ENCODE assay signal across 1 cellular context in the genomic region with DNA sequence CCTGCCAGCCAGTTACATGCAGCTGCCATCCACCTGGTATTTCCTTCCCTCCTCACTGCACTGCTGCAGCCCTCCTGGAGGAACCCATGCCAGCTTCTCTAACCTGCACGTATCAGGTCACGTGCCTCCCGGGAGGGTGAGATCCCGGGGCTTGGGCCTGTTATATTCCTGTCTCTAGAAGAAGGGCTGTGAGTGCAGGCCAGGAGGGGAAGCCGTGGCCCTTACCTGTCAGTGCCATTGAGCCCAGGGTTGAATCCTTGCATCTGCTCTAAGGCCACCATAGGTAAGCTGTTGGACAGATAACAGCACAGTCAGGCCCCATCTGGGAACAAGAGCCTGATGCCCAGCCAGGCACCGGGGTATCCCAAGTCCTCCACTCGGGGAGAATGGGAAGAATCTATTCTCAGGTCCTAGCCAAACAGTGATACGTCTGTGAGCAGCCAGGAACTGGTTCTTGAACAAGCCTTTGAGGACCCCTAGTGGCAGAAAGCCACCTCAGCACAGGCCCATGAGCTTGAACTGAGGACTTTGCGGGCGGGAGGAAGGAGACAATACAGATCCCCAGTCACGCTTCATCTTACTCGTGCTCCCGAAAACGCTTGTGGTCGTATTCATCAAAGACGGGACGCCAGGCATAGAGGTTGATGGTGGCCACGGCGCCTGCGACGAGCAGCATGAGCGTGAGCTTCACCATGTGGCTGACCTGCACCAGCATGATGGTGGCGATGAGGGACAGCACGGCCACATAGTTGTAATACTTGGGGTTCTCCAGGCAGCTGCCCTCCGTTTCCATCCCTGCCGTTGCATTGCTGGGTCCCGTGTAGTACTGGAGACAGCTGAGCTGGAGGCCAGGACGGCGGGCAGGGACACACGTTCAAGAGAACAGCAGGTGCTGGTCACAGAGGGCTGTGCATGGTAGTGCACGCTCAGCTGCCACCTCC.
TF ChIP-seq lines count a peak whose summit lies in the region.

No MANE protein-coding gene starts in this region.

TF ChIP-seq in HepG2, 621 proteins besides CTCF, POLR2A, EP300 and RAD21 (continued from another document and continues in another):
- TF ChIP-seq, protein P1, sequence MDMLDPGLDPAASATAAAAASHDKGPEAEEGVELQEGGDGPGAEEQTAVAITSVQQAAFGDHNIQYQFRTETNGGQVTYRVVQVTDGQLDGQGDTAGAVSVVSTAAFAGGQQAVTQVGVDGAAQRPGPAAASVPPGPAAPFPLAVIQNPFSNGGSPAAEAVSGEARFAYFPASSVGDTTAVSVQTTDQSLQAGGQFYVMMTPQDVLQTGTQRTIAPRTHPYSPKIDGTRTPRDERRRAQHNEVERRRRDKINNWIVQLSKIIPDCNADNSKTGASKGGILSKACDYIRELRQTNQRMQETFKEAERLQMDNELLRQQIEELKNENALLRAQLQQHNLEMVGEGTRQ (IDR thresholded peaks at IDR 0.05; ENCODE audit: low read depth, low read length) = no peak
- TF ChIP-seq, protein P1 (CRISPR knock-in tag; IDR thresholded peaks at IDR 0.05; ENCODE audit: borderline replicate concordance) = no peak
- TF ChIP-seq NFIC (IDR thresholded peaks at IDR 0.05; ENCODE audit: low read length) (no peak), SMAD3 (CRISPR knock-in tag; IDR thresholded peaks at IDR 0.05) (peak; percentile 71; the same call in 1 of the 2 replicates), MAF1 (CRISPR knock-in tag; IDR thresholded peaks at IDR 0.05; ENCODE audit: borderline replicate concordance) (no peak), GFI1 (CRISPR knock-in tag; IDR thresholded peaks at IDR 0.05; ENCODE audit: borderline replicate concordance) (no peak), SMARCE1 (IDR thresholded peaks at IDR 0.05; ENCODE audit: borderline replicate concordance) (no peak), MAFG (CRISPR knock-in tag; IDR thresholded peaks at IDR 0.05) (no peak), ZZZ3 (CRISPR knock-in tag; IDR thresholded peaks at IDR 0.05; ENCODE audit: borderline replicate concordance) (no peak), ZNF816 (CRISPR knock-in tag; IDR thresholded peaks at IDR 0.05; ENCODE audit: borderline replicate concordance) (no peak), ZNF672 (CRISPR knock-in tag; IDR thresholded peaks at IDR 0.05) (no peak), PHF8 (CRISPR knock-in tag; IDR thresholded peaks at IDR 0.05) (no peak; the same call in 1 of the 2 replicates), MEIS2 (CRISPR knock-in tag; IDR thresholded peaks at IDR 0.05) (0 out of 2 replicates have a peak, but pooled peaks have one; percentile 12), HNRNPUL1 (IDR thresholded peaks at IDR 0.05; ENCODE audit: low read depth, low read length) (no peak), HNF4A (CRISPR knock-in tag; IDR thresholded peaks at IDR 0.05) (no peak), KDM3A (CRISPR knock-in tag; IDR thresholded peaks at IDR 0.05; ENCODE audit: low read depth) (peak; percentile 63; the same call in 1 of the 2 replicates), HOXA5 (CRISPR knock-in tag; IDR thresholded peaks at IDR 0.05) (no peak), ZNF232 (CRISPR knock-in tag; IDR thresholded peaks at IDR 0.05; ENCODE audit: borderline replicate concordance) (no peak; the same call in 1 of the 2 replicates), ATM (IDR thresholded peaks at IDR 0.05; ENCODE audit: borderline replicate concordance) (no peak), RBAK (CRISPR knock-in tag; IDR thresholded peaks at IDR 0.05) (no peak), ISL2 (CRISPR knock-in tag; IDR thresholded peaks at IDR 0.05) (no peak), RBM39 (IDR thresholded peaks at IDR 0.05; ENCODE audit: low read depth, low read length, poor library complexity, severe bottlenecking) (no peak), U2AF2 (IDR thresholded peaks at IDR 0.05; ENCODE audit: low read depth, low read length) (no peak), ZNF543 (CRISPR knock-in tag; IDR thresholded peaks at IDR 0.05) (no peak), ZNF569 (CRISPR knock-in tag; IDR thresholded peaks at IDR 0.05; ENCODE audit: borderline replicate concordance) (no peak), DNMT1 (CRISPR knock-in tag; IDR thresholded peaks at IDR 0.05) (peak; percentile 51; the same call in 1 of the 2 replicates), ZNF577 (CRISPR knock-in tag; IDR thresholded peaks at IDR 0.05; ENCODE audit: borderline replicate concordance, low read depth) (no peak), MYNN (CRISPR knock-in tag; IDR thresholded peaks at IDR 0.05; ENCODE audit: low read depth) (no peak)
- TF ChIP-seq, protein P2, sequence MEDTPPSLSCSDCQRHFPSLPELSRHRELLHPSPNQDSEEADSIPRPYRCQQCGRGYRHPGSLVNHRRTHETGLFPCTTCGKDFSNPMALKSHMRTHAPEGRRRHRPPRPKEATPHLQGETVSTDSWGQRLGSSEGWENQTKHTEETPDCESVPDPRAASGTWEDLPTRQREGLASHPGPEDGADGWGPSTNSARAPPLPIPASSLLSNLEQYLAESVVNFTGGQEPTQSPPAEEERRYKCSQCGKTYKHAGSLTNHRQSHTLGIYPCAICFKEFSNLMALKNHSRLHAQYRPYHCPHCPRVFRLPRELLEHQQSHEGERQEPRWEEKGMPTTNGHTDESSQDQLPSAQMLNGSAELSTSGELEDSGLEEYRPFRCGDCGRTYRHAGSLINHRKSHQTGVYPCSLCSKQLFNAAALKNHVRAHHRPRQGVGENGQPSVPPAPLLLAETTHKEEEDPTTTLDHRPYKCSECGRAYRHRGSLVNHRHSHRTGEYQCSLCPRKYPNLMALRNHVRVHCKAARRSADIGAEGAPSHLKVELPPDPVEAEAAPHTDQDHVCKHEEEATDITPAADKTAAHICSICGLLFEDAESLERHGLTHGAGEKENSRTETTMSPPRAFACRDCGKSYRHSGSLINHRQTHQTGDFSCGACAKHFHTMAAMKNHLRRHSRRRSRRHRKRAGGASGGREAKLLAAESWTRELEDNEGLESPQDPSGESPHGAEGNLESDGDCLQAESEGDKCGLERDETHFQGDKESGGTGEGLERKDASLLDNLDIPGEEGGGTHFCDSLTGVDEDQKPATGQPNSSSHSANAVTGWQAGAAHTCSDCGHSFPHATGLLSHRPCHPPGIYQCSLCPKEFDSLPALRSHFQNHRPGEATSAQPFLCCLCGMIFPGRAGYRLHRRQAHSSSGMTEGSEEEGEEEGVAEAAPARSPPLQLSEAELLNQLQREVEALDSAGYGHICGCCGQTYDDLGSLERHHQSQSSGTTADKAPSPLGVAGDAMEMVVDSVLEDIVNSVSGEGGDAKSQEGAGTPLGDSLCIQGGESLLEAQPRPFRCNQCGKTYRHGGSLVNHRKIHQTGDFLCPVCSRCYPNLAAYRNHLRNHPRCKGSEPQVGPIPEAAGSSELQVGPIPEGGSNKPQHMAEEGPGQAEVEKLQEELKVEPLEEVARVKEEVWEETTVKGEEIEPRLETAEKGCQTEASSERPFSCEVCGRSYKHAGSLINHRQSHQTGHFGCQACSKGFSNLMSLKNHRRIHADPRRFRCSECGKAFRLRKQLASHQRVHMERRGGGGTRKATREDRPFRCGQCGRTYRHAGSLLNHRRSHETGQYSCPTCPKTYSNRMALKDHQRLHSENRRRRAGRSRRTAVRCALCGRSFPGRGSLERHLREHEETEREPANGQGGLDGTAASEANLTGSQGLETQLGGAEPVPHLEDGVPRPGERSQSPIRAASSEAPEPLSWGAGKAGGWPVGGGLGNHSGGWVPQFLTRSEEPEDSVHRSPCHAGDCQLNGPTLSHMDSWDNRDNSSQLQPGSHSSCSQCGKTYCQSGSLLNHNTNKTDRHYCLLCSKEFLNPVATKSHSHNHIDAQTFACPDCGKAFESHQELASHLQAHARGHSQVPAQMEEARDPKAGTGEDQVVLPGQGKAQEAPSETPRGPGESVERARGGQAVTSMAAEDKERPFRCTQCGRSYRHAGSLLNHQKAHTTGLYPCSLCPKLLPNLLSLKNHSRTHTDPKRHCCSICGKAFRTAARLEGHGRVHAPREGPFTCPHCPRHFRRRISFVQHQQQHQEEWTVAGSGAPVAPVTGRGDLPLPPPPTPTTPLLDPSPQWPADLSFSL (CRISPR knock-in tag; IDR thresholded peaks at IDR 0.05) = no peak
- TF ChIP-seq, protein P3, sequence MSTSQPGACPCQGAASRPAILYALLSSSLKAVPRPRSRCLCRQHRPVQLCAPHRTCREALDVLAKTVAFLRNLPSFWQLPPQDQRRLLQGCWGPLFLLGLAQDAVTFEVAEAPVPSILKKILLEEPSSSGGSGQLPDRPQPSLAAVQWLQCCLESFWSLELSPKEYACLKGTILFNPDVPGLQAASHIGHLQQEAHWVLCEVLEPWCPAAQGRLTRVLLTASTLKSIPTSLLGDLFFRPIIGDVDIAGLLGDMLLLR (CRISPR knock-in tag; IDR thresholded peaks at IDR 0.05) = peak; percentile 28; the same call in 1 of the 2 replicates
- TF ChIP-seq, protein P4, sequence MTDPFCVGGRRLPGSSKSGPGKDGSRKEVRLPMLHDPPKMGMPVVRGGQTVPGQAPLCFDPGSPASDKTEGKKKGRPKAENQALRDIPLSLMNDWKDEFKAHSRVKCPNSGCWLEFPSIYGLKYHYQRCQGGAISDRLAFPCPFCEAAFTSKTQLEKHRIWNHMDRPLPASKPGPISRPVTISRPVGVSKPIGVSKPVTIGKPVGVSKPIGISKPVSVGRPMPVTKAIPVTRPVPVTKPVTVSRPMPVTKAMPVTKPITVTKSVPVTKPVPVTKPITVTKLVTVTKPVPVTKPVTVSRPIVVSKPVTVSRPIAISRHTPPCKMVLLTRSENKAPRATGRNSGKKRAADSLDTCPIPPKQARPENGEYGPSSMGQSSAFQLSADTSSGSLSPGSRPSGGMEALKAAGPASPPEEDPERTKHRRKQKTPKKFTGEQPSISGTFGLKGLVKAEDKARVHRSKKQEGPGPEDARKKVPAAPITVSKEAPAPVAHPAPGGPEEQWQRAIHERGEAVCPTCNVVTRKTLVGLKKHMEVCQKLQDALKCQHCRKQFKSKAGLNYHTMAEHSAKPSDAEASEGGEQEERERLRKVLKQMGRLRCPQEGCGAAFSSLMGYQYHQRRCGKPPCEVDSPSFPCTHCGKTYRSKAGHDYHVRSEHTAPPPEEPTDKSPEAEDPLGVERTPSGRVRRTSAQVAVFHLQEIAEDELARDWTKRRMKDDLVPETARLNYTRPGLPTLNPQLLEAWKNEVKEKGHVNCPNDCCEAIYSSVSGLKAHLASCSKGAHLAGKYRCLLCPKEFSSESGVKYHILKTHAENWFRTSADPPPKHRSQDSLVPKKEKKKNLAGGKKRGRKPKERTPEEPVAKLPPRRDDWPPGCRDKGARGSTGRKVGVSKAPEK (CRISPR knock-in tag; IDR thresholded peaks at IDR 0.05; ENCODE audit: borderline replicate concordance) = 0 out of 2 replicates have a peak, but pooled peaks have one; percentile 27
- TF ChIP-seq, protein P5, sequence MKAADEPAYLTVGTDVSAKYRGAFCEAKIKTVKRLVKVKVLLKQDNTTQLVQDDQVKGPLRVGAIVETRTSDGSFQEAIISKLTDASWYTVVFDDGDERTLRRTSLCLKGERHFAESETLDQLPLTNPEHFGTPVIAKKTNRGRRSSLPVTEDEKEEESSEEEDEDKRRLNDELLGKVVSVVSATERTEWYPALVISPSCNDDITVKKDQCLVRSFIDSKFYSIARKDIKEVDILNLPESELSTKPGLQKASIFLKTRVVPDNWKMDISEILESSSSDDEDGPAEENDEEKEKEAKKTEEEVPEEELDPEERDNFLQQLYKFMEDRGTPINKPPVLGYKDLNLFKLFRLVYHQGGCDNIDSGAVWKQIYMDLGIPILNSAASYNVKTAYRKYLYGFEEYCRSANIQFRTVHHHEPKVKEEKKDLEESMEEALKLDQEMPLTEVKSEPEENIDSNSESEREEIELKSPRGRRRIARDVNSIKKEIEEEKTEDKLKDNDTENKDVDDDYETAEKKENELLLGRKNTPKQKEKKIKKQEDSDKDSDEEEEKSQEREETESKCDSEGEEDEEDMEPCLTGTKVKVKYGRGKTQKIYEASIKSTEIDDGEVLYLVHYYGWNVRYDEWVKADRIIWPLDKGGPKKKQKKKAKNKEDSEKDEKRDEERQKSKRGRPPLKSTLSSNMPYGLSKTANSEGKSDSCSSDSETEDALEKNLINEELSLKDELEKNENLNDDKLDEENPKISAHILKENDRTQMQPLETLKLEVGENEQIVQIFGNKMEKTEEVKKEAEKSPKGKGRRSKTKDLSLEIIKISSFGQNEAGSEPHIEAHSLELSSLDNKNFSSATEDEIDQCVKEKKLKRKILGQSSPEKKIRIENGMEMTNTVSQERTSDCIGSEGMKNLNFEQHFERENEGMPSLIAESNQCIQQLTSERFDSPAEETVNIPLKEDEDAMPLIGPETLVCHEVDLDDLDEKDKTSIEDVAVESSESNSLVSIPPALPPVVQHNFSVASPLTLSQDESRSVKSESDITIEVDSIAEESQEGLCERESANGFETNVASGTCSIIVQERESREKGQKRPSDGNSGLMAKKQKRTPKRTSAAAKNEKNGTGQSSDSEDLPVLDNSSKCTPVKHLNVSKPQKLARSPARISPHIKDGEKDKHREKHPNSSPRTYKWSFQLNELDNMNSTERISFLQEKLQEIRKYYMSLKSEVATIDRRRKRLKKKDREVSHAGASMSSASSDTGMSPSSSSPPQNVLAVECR (CRISPR knock-in tag; IDR thresholded peaks at IDR 0.05; ENCODE audit: borderline replicate concordance) = no peak
- TF ChIP-seq, protein P6, sequence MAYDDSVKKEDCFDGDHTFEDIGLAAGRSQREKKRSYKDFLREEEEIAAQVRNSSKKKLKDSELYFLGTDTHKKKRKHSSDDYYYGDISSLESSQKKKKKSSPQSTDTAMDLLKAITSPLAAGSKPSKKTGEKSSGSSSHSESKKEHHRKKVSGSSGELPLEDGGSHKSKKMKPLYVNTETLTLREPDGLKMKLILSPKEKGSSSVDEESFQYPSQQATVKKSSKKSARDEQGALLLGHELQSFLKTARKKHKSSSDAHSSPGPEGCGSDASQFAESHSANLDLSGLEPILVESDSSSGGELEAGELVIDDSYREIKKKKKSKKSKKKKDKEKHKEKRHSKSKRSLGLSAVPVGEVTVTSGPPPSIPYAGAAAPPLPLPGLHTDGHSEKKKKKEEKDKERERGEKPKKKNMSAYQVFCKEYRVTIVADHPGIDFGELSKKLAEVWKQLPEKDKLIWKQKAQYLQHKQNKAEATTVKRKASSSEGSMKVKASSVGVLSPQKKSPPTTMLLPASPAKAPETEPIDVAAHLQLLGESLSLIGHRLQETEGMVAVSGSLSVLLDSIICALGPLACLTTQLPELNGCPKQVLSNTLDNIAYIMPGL (CRISPR knock-in tag; IDR thresholded peaks at IDR 0.05; ENCODE audit: borderline replicate concordance in 1 of 2, low read depth in 1 of 2) = peak; percentile 78 to 89
- TF ChIP-seq, protein P7, sequence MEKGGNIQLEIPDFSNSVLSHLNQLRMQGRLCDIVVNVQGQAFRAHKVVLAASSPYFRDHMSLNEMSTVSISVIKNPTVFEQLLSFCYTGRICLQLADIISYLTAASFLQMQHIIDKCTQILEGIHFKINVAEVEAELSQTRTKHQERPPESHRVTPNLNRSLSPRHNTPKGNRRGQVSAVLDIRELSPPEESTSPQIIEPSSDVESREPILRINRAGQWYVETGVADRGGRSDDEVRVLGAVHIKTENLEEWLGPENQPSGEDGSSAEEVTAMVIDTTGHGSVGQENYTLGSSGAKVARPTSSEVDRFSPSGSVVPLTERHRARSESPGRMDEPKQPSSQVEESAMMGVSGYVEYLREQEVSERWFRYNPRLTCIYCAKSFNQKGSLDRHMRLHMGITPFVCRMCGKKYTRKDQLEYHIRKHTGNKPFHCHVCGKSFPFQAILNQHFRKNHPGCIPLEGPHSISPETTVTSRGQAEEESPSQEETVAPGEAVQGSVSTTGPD (CRISPR knock-in tag; IDR thresholded peaks at IDR 0.05) = no peak
- TF ChIP-seq, protein P8, sequence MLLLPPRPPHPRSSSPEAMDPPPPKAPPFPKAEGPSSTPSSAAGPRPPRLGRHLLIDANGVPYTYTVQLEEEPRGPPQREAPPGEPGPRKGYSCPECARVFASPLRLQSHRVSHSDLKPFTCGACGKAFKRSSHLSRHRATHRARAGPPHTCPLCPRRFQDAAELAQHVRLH (CRISPR knock-in tag; IDR thresholded peaks at IDR 0.05; ENCODE audit: borderline replicate concordance, low read depth) = 0 out of 2 replicates have a peak, but pooled peaks have one; percentile 68
